In the genomic region with DNA sequence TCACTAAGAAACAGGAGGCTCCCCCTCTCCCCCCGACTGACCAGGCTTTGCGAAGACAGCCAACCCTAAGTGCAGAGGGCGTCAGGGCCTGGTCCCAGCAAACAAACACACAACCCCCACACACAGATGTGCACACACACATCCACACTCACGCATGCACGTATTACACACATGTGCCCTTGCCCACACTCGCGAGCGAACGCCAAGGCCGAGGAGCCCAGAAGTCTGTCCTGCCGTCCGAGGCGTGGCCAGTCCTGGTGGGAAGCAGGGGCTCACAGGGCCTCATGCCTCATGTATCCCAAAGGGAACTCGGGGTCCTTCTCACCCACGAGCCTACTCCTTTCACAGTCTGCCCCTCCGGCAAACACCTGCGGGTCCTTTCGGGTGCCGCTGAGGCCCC, we compare ENCODE assay signal across 15 cellular contexts. TPM values are rescaled to one million over a fixed set of nuclear protein-coding genes. Genes with fewer than 3 reads are reported as not detected.
A peak's percentile ranks its signal among the peaks of the same experiment; 100 is the strongest.
DNase-seq lines count a peak whose midpoint lies in the region; ATAC-seq and TF ChIP-seq lines count a peak whose summit lies in the region.
"Had no signal": no experiment of that assay in that cellular context is flagged by ENCODE, and none has a peak within 500 bp of the region (broad histone marks: within the 10 kb centered on the region; RNA-seq: fewer than 3 reads in every experiment).

No MANE protein-coding gene starts in this region.

- H3K36me3 Mint-ChIP-seq in activated naive CD4-positive, alpha-beta T cell treated with anti-CD3 and anti-CD28 coated beads, Interleukin-2, amount 50 U/mL, for 72 hours = peaks cover 29 to 41% of the 10 kb centered on the region in 2 donors
- peaks cover 0 to 26% (median 5%) of the 10 kb centered on the region in 5 donors for H3K36me3 Mint-ChIP-seq in naive thymus-derived CD4-positive, alpha-beta T cell

- 0 out of 2 replicates have a peak overlapping the region, but pooled peaks have one; percentile 25 for H3K4me3 ChIP-seq in AG04450 (ENCODE audit: low read depth, low read length)
- peak overlapping the region; percentile 96 for H3K4me3 ChIP-seq in GM23248
- H3K4me3 ChIP-seq in naive thymus-derived CD4-positive, alpha-beta T cell (ENCODE audit: low read length) = peak overlapping the region; percentile 20

- H3K9ac ChIP-seq in GM23248 = no peak overlapping the region

- H2AFZ ChIP-seq in GM23248 = no peak overlapping the region

- peaks cover 89% of the 10 kb centered on the region for H3K79me2 ChIP-seq in GM23248 (ENCODE audit: insufficient read depth)

- TF ChIP-seq CTCF in AG04450 (IDR thresholded peaks at IDR 0.05; ENCODE audit: low read depth, low read length) = no peak

- no peak overlapping the region for H3K27ac ChIP-seq in AG04450 (ENCODE audit: low read depth, low read length)
- H3K27ac ChIP-seq in GM23248 = no peak overlapping the region
- H3K27ac ChIP-seq in naive thymus-derived CD4-positive, alpha-beta T cell (ENCODE audit: low read depth, low read length) = peak overlapping the region; percentile 96

- peaks cover 21% of the 10 kb centered on the region for H3K9me3 ChIP-seq in AG04450 (ENCODE audit: control insufficient read depth, insufficient read depth, low read length)
- no peaks in the 10 kb centered on the region for H3K9me3 ChIP-seq in GM23248 (ENCODE audit: low read depth)
- H3K9me3 ChIP-seq in naive thymus-derived CD4-positive, alpha-beta T cell (ENCODE audit: control insufficient read depth in 2 of 3, low read length in 3 of 3) = no peaks in the 10 kb centered on the region

- H3K27me3 ChIP-seq in AG04450 (ENCODE audit: control insufficient read depth, insufficient read depth, low read length) = no peaks in the 10 kb centered on the region
- no peaks in the 10 kb centered on the region for H3K27me3 ChIP-seq in GM23248 (replicated peaks; ENCODE audit: insufficient read depth)
- H3K27me3 ChIP-seq in naive thymus-derived CD4-positive, alpha-beta T cell (ENCODE audit: control insufficient read depth in 2 of 2, insufficient read depth in 2 of 2, low read length in 2 of 2) = no peaks in the 10 kb centered on the region

- H3K36me3 ChIP-seq in GM23248 (ENCODE audit: low read depth) = no peaks in the 10 kb centered on the region; the same call in 1 of the 2 replicates
- peaks cover 0 to 48% (median 0%) of the 10 kb centered on the region in 3 experiments for H3K36me3 ChIP-seq in naive thymus-derived CD4-positive, alpha-beta T cell (ENCODE audit: control insufficient read depth in 2 of 3, insufficient read depth in 3 of 3, low read length in 3 of 3)

- no peak for ATAC-seq in activated naive CD4-positive, alpha-beta T cell treated with anti-CD3 and anti-CD28 coated beads, Interleukin-2, amount 50 U/mL, for 72 hours
- ATAC-seq in naive thymus-derived CD4-positive, alpha-beta T cell = no peak
- ATAC-seq in GM18498 (IDR thresholded peaks at IDR 0.05; ENCODE audit: unreplicated experiment) (no peak), GM21360 (IDR thresholded peaks at IDR 0.05; ENCODE audit: unreplicated experiment) (no peak), GM21367 (IDR thresholded peaks at IDR 0.05; ENCODE audit: unreplicated experiment) (no peak), GM21390 (IDR thresholded peaks at IDR 0.05; ENCODE audit: unreplicated experiment) (no peak)

- H3K27me3 Mint-ChIP-seq in naive thymus-derived CD4-positive, alpha-beta T cell = no peaks in the 10 kb centered on the region

- DNase-seq in AG04450 (ENCODE audit: low read depth, low spot score) (no peak), GM23248 (no peak)
- DNase-seq in activated naive CD4-positive, alpha-beta T cell treated with anti-CD3 and anti-CD28 coated beads, Interleukin-2, amount 50 U/mL, for 72 hours (ENCODE audit: low spot score in 2 of 2) = no peak
- no peak for DNase-seq in naive thymus-derived CD4-positive, alpha-beta T cell
- DNase-seq: activated effector memory CD4-positive, alpha-beta T cell treated with Interleukin-2 at 50 U/mL for 16 hours; DMS153; effector CD4-positive, alpha-beta T cell; NCI-H1694; stimulated activated naive CD4-positive, alpha-beta T cell treated with Interleukin-2 at 50 U/mL for 16 hours; T1000 had no signal

- H3K4me3 Mint-ChIP-seq in naive thymus-derived CD4-positive, alpha-beta T cell = peak overlapping the region; percentile 45 to 95 (median 68)
- H3K4me3 Mint-ChIP-seq: mesothelial cell of epicardium had no signal

- H3K9me3 Mint-ChIP-seq in activated naive CD4-positive, alpha-beta T cell treated with anti-CD3 and anti-CD28 coated beads, Interleukin-2, amount 50 U/mL, for 72 hours = peaks cover 0 to 4% of the 10 kb centered on the region in 2 donors
- peaks cover 0 to 1% (median 0%) of the 10 kb centered on the region in 11 donors for H3K9me3 Mint-ChIP-seq in naive thymus-derived CD4-positive, alpha-beta T cell

- H4K20me1 ChIP-seq in GM23248 (ENCODE audit: insufficient read depth) = no peaks in the 10 kb centered on the region

- H3K9me2 ChIP-seq in GM23248 (ENCODE audit: insufficient read depth) = no peaks in the 10 kb centered on the region

- peaks cover 20 to 50% (median 37%) of the 10 kb centered on the region in 7 donors for H3K4me1 Mint-ChIP-seq in naive thymus-derived CD4-positive, alpha-beta T cell

- in situ Hi-C loops in GM23248 (cut with MboI) = no loop called here

- CTCF ChIA-PET in AG04450 (lab: Charles Lee) = interaction anchor here (1.1 to 2.0 kb wide), 2 partner anchors 107 to 108 kb away, joined by 3 to 15 read pairs; no protein-coding TSS in a partner anchor
- CTCF ChIA-PET in naive thymus-derived CD4-positive, alpha-beta T cell (lab: Charles Lee) = no interaction called here

- H3K4me1 ChIP-seq in GM23248 (ENCODE audit: insufficient read depth) = peaks cover 13% of the 10 kb centered on the region
- peaks cover 12 to 28% of the 10 kb centered on the region in 2 donors for H3K4me1 ChIP-seq in naive thymus-derived CD4-positive, alpha-beta T cell (ENCODE audit: control insufficient read depth in 2 of 2, insufficient read depth in 2 of 2, low read length in 2 of 2)

- H3K27ac Mint-ChIP-seq in activated naive CD4-positive, alpha-beta T cell treated with anti-CD3 and anti-CD28 coated beads, Interleukin-2, amount 50 U/mL, for 72 hours = peak overlapping the region; percentile 32 to 93
- H3K27ac Mint-ChIP-seq in naive thymus-derived CD4-positive, alpha-beta T cell = peak overlapping the region in 4 of 9 donors; percentile 46 to 81 (median 64)
- H3K27ac Mint-ChIP-seq: mesothelial cell of epicardium had no signal

- H3F3A ChIP-seq in GM23248 (ENCODE audit: insufficient read depth) = peaks cover 12% of the 10 kb centered on the region

- POLR2A ChIA-PET in AG04450 (lab: Yijun Ruan, JAX) = no interaction called here
- POLR2A ChIA-PET in naive thymus-derived CD4-positive, alpha-beta T cell (lab: Charles Lee) = interaction anchor here (0.6 to 1.4 kb wide), 2 partner anchors 72 to 380 kb away, joined by 3 to 4 read pairs; no protein-coding TSS in a partner anchor

- WGBS in GM23248 (ENCODE audit: low coverage in 1 of 2, low lambda C conversion rate in 2 of 2, missing lambda C conversion rate in 2 of 2), 2 experiments = 84 to 85% methylated on average over 19 of the region's 19 CpGs

- peak overlapping the region; percentile 93 for H3K4me2 ChIP-seq in GM23248 (ENCODE audit: unreplicated experiment)

- intact Hi-C loops in naive thymus-derived CD4-positive, alpha-beta T cell (cut with micrococcal nuclease) = no loop called here

RNA-seq across cellular contexts. Expression of a gene that starts 2.0 kb away (rescaled TPM):
- polyA plus RNA-seq in AG04450 (2011; rRNA removed) (109 and 115 TPM in 2 replicates), GM23248 (2016; fragmentation: Nextera tagmentation; extraction: Ambion mirVana) (261 and 269 TPM in 2 replicates)
- 62.5 and 69.7 TPM in 2 replicates for polyA minus RNA-seq in AG04450 (2011; rRNA and poly(A)+ RNA removed)
- total RNA-seq in GM23248 (2014; rRNA removed; shearing (Covaris generic)) = 214 and 216 TPM in 2 replicates
- total RNA-seq in activated naive CD4-positive, alpha-beta T cell treated with anti-CD3 and anti-CD28 coated beads, Interleukin-2, amount 50 U/mL, for 72 hours = 100 to 1,000 TPM in 1 of 2 donors, 10 to 100 TPM in 1; 68.4 to 144 TPM
- 100 to 1,000 TPM in 4 of 5 experiments, 10 to 100 TPM in 1; 75.8 to 124 (median 110) TPM for total RNA-seq in naive thymus-derived CD4-positive, alpha-beta T cell
- 10 to 100 TPM; 74.8 to 90.7 TPM for polyA plus RNA-seq in naive thymus-derived CD4-positive, alpha-beta T cell

RNA-seq across cellular contexts. Expression of a gene that starts 2.3 kb away (rescaled TPM):
- polyA plus RNA-seq in AG04450 (2011; rRNA removed) = 15.2 and 15.7 TPM in 2 replicates
- 7.1 TPM in 2 replicates for polyA minus RNA-seq in AG04450 (2011; rRNA and poly(A)+ RNA removed)
- 50.3 and 52.5 TPM in 2 replicates for total RNA-seq in GM23248 (2014; rRNA removed; shearing (Covaris generic))
- 6.5 and 8.3 TPM in 2 replicates for polyA plus RNA-seq in GM23248 (2016; fragmentation: Nextera tagmentation; extraction: Ambion mirVana)
- total RNA-seq in activated naive CD4-positive, alpha-beta T cell treated with anti-CD3 and anti-CD28 coated beads, Interleukin-2, amount 50 U/mL, for 72 hours = 10 to 100 TPM in 1 of 2 donors, 1 to 10 TPM in 1; 9.0 to 12.5 TPM
- total RNA-seq in naive thymus-derived CD4-positive, alpha-beta T cell = 10 to 100 TPM; 10.9 to 29.0 (median 22.8) TPM
- 10 to 100 TPM in 1 of 2 donors, 1 to 10 TPM in 1; 7.2 to 12.7 TPM for polyA plus RNA-seq in naive thymus-derived CD4-positive, alpha-beta T cell

RNA-seq across cellular contexts. Expression of a gene that starts 15.8 kb away (rescaled TPM):
- 0.07 and 0.24 TPM in 2 replicates for polyA plus RNA-seq in AG04450 (2011; rRNA removed)
- polyA minus RNA-seq in AG04450 (2011; rRNA and poly(A)+ RNA removed) = not detected in 2 replicates
- not detected in 2 replicates for total RNA-seq in GM23248 (2014; rRNA removed; shearing (Covaris generic))
- polyA plus RNA-seq in GM23248 (2016; fragmentation: Nextera tagmentation; extraction: Ambion mirVana) = not detected in 2 replicates
- total RNA-seq in activated naive CD4-positive, alpha-beta T cell treated with anti-CD3 and anti-CD28 coated beads, Interleukin-2, amount 50 U/mL, for 72 hours = 100 to 1,000 TPM; 166 to 176 TPM
- 100 to 1,000 TPM in 1 of 5 experiments, 10 to 100 TPM in 1, 1 to 10 TPM in 2, under 1 TPM in 1; 0.49 to 192 (median 7.8) TPM for total RNA-seq in naive thymus-derived CD4-positive, alpha-beta T cell
- 1 to 10 TPM; 1.4 to 1.5 TPM for polyA plus RNA-seq in naive thymus-derived CD4-positive, alpha-beta T cell

RNA-seq across cellular contexts. Expression of a gene that starts 16.8 kb away (rescaled TPM):
- polyA plus RNA-seq in AG04450 (2011; rRNA removed) (0.21 and 0.51 TPM in 2 replicates), GM23248 (2016; fragmentation: Nextera tagmentation; extraction: Ambion mirVana) (2.0 and 2.1 TPM in 2 replicates)
- not detected in 2 replicates for polyA minus RNA-seq in AG04450 (2011; rRNA and poly(A)+ RNA removed)
- 0.38 and 3.1 TPM in 2 replicates for total RNA-seq in GM23248 (2014; rRNA removed; shearing (Covaris generic))
- 10 to 100 TPM in 1 of 2 donors, 1 to 10 TPM in 1; 4.0 to 17.7 TPM for total RNA-seq in activated naive CD4-positive, alpha-beta T cell treated with anti-CD3 and anti-CD28 coated beads, Interleukin-2, amount 50 U/mL, for 72 hours
- total RNA-seq in naive thymus-derived CD4-positive, alpha-beta T cell = 1 to 10 TPM; 2.5 to 5.8 (median 3.0) TPM
- under 1 TPM in 1 of 2 donors, not detected in 1; 0.56 TPM for polyA plus RNA-seq in naive thymus-derived CD4-positive, alpha-beta T cell

RNA-seq across cellular contexts. Expression of a gene that starts 23.4 kb away (rescaled TPM):
- polyA plus RNA-seq in AG04450 (2011; rRNA removed) (1.0 and 2.1 TPM in 2 replicates), GM23248 (2016; fragmentation: Nextera tagmentation; extraction: Ambion mirVana) (0.18 TPM in 1 of 2 replicates, not detected in the other)
- polyA minus RNA-seq in AG04450 (2011; rRNA and poly(A)+ RNA removed) = 0.69 TPM in 1 of 2 replicates, not detected in the other
- total RNA-seq in GM23248 (2014; rRNA removed; shearing (Covaris generic)) = not detected in 2 replicates
- total RNA-seq in activated naive CD4-positive, alpha-beta T cell treated with anti-CD3 and anti-CD28 coated beads, Interleukin-2, amount 50 U/mL, for 72 hours = 100 to 1,000 TPM in 1 of 2 donors, 10 to 100 TPM in 1; 43.6 to 250 TPM
- total RNA-seq in naive thymus-derived CD4-positive, alpha-beta T cell = 10 to 100 TPM in 2 of 5 experiments, 1 to 10 TPM in 1, not detected in 2; 2.6 to 81.7 (median 12.6) TPM
- under 1 TPM in 1 of 2 donors, not detected in 1; 0.32 TPM for polyA plus RNA-seq in naive thymus-derived CD4-positive, alpha-beta T cell

Comparison
In these comparisons a context has a peak if more than half of its experiments do, and no peak if none do; other contexts are left out.
1. H3K4me3 ChIP-seq: peak in every context shown above with its lines; median percentile 96 in GM23248; 25 in AG04450; 20 in naive thymus-derived CD4-positive, alpha-beta T cell.